Comparison of ENCODE assay signal across 16 cellular contexts in the genomic region with DNA sequence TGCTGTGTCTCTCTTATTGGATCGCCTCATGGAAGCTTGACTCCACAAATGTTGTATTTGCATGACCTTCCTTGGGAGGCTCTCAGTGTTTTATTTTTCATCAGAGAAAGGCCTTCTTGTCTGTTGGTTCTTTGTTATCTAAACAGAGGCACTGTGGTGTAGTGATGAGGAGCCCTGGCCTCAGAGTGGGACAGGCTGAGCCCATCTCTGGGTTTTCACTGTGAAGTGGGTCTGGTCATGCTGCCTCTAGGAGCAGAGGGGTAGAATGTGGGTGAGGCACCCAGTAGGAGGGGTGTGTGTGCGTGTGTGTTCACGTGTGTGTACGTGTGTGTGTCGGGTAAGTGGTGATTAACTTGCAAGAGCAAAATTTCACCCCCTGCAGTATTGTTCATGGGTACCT. TPM values are rescaled to one million over a fixed set of nuclear protein-coding genes. Genes with fewer than 3 reads are reported as not detected.
A peak's percentile ranks its signal among the peaks of the same experiment; 100 is the strongest.
DNase-seq lines count a peak whose midpoint lies in the region; ATAC-seq and TF ChIP-seq lines count a peak whose summit lies in the region.
"Had no signal": no experiment of that assay in that cellular context is flagged by ENCODE, and none has a peak within 500 bp of the region (broad histone marks: within the 10 kb centered on the region; RNA-seq: fewer than 3 reads in every experiment).

No MANE protein-coding gene starts in this region.

- in situ Hi-C loops in mammary epithelial cell (cut with MboI; ENCODE audit: low sequenced_read_pairs in 2 of 2) = no loop called here

- no peak overlapping the region for H3K4me2 ChIP-seq in mammary epithelial cell (ENCODE audit: insufficient read depth, low read depth, low read length)

- H3K27me3 ChIP-seq in breast epithelium = no peaks in the 10 kb centered on the region
- no peaks in the 10 kb centered on the region for H3K27me3 ChIP-seq in mammary epithelial cell (ENCODE audit: insufficient read depth, low read length)
- H3K27me3 ChIP-seq in H7 (ENCODE audit: control insufficient read depth, insufficient read depth, low read length) = no peaks in the 10 kb centered on the region
- H3K27me3 ChIP-seq: cardiac muscle cell, left lung had no signal

- peaks cover 4% of the 10 kb centered on the region for H4K20me1 ChIP-seq in mammary epithelial cell (ENCODE audit: insufficient read depth, low read length)

- H3K27me3 Mint-ChIP-seq in activated T-helper 1 cell treated with anti-CD3 and anti-CD28 coated beads, Interleukin-12 subunit alpha, Interleukin-12 subunit beta, Interleukin-2, Interleukin-4 antibody, amounts not matched to agents 30 ng/mL and 10 ng/mL and 1 ng/mL, durations not matched to agents 14 hours and 24 hours and 36 hours (ENCODE audit: insufficient read depth) = no peaks in the 10 kb centered on the region
- H3K27me3 Mint-ChIP-seq in memory B cell (no peaks in the 10 kb centered on the region), type B pancreatic cell (no peaks in the 10 kb centered on the region)

- H3K9me3 Mint-ChIP-seq in activated T-helper 1 cell treated with anti-CD3 and anti-CD28 coated beads, Interleukin-12 subunit alpha, Interleukin-12 subunit beta, Interleukin-2, Interleukin-4 antibody, amounts not matched to agents 30 ng/mL and 10 ng/mL and 1 ng/mL, durations not matched to agents 14 hours and 24 hours and 36 hours = no peaks in the 10 kb centered on the region
- H3K9me3 Mint-ChIP-seq in memory B cell (no peaks in the 10 kb centered on the region), type B pancreatic cell (no peaks in the 10 kb centered on the region)

- peaks cover 98% of the 10 kb centered on the region for H3K4me1 Mint-ChIP-seq in activated T-helper 1 cell treated with anti-CD3 and anti-CD28 coated beads, Interleukin-12 subunit alpha, Interleukin-12 subunit beta, Interleukin-2, Interleukin-4 antibody, amounts not matched to agents 30 ng/mL and 10 ng/mL and 1 ng/mL, durations not matched to agents 14 hours and 24 hours and 36 hours (ENCODE audit: low read depth)
- H3K4me1 Mint-ChIP-seq in memory B cell (peaks cover 79% of the 10 kb centered on the region), type B pancreatic cell (ENCODE audit: unreplicated experiment) (peaks cover 29% of the 10 kb centered on the region)

- no peak overlapping the region for H2AFZ ChIP-seq in mammary epithelial cell (ENCODE audit: low read depth, low read length)
- H2AFZ ChIP-seq: GM23248 had no signal

- dilution Hi-C loops in mammary epithelial cell (cut with HindIII; ENCODE audit: low sequenced_read_pairs) = no loop called here

- CTCF ChIA-PET in mammary epithelial cell (lab: Charles Lee; ENCODE audit: low non-redundant PET) = no interaction called here

- H3K36me3 ChIP-seq in breast epithelium (no peaks in the 10 kb centered on the region), mammary epithelial cell (ENCODE audit: insufficient read depth, low read length) (no peaks in the 10 kb centered on the region), H7 (replicated peaks; ENCODE audit: control insufficient read depth, insufficient read depth, low read length) (no peaks in the 10 kb centered on the region; the same call in 1 of the 2 replicates)
- H3K36me3 ChIP-seq: cardiac muscle cell had no signal

- peaks cover 99% of the 10 kb centered on the region for H3K79me2 ChIP-seq in mammary epithelial cell (ENCODE audit: insufficient read depth, low read length)

- TF ChIP-seq POLR2A in breast epithelium (IDR thresholded peaks at IDR 0.05) = no peak

- H3K9ac ChIP-seq in mammary epithelial cell (ENCODE audit: insufficient read depth, low read length) = no peak overlapping the region
- H3K9ac ChIP-seq: GM23248 had no signal

- H3K9me3 ChIP-seq in breast epithelium (no peaks in the 10 kb centered on the region), mammary epithelial cell (replicated peaks; ENCODE audit: insufficient read depth, low read length) (no peaks in the 10 kb centered on the region)
- H3K9me3 ChIP-seq: left lung had no signal

- peak overlapping the region; percentile 31 for H3K4me3 Mint-ChIP-seq in activated T-helper 1 cell treated with anti-CD3 and anti-CD28 coated beads, Interleukin-12 subunit alpha, Interleukin-12 subunit beta, Interleukin-2, Interleukin-4 antibody, amounts not matched to agents 30 ng/mL and 10 ng/mL and 1 ng/mL, durations not matched to agents 14 hours and 24 hours and 36 hours
- H3K4me3 Mint-ChIP-seq in memory B cell (no peak overlapping the region), type B pancreatic cell (no peak overlapping the region)

- no peak for TF ChIP-seq CTCF in breast epithelium (IDR thresholded peaks at IDR 0.05)
- TF ChIP-seq CTCF in mammary epithelial cell (conservative IDR thresholded peaks at IDR 0.05 in 1 of 2, IDR thresholded peaks at IDR 0.05 in 1 of 2; ENCODE audit: extremely low read depth in 1 of 2, insufficient read depth in 1 of 2, low read depth in 1 of 2, low read length in 2 of 2) = no peak
- TF ChIP-seq CTCF in type B pancreatic cell (conservative IDR thresholded peaks at IDR 0.05) = no peak

- H3K4me1 ChIP-seq in breast epithelium (peaks cover 30 to 57% of the 10 kb centered on the region in 2 donors), mammary epithelial cell (ENCODE audit: insufficient read depth, low read length) (peaks cover 52% of the 10 kb centered on the region)

- peak overlapping the region; percentile 93 for H3K27ac Mint-ChIP-seq in activated T-helper 1 cell treated with anti-CD3 and anti-CD28 coated beads, Interleukin-12 subunit alpha, Interleukin-12 subunit beta, Interleukin-2, Interleukin-4 antibody, amounts not matched to agents 30 ng/mL and 10 ng/mL and 1 ng/mL, durations not matched to agents 14 hours and 24 hours and 36 hours
- H3K27ac Mint-ChIP-seq in memory B cell = peak overlapping the region; percentile 7
- peak overlapping the region; percentile 54 for H3K27ac Mint-ChIP-seq in type B pancreatic cell

- ATAC-seq in memory B cell (ENCODE audit: low read depth) = no peak
- ATAC-seq: left lung had no signal

- peak overlapping the region; percentile 20 to 89 for H3K27ac ChIP-seq in breast epithelium
- H3K27ac ChIP-seq in mammary epithelial cell (ENCODE audit: insufficient read depth, low read depth, low read length) = no peak overlapping the region
- H3K27ac ChIP-seq: cardiac muscle cell, epithelial cell of prostate, GM23248 had no signal

- WGBS in mammary epithelial cell (ENCODE audit: low coverage, missing lambda C conversion rate) = 96% methylated on average over 5 of the region's 5 CpGs

- peaks cover 13% of the 10 kb centered on the region for H3K36me3 Mint-ChIP-seq in activated T-helper 1 cell treated with anti-CD3 and anti-CD28 coated beads, Interleukin-12 subunit alpha, Interleukin-12 subunit beta, Interleukin-2, Interleukin-4 antibody, amounts not matched to agents 30 ng/mL and 10 ng/mL and 1 ng/mL, durations not matched to agents 14 hours and 24 hours and 36 hours (ENCODE audit: low read depth)
- H3K36me3 Mint-ChIP-seq in memory B cell = no peaks in the 10 kb centered on the region
- no peaks in the 10 kb centered on the region for H3K36me3 Mint-ChIP-seq in type B pancreatic cell

- DNase-seq in breast epithelium (ENCODE audit: low spot score in 2 of 2) = no peak
- DNase-seq in mammary epithelial cell = no peak
- no peak for DNase-seq in activated T-helper 1 cell treated with anti-CD3 and anti-CD28 coated beads, Interleukin-12 subunit alpha, Interleukin-12 subunit beta, Interleukin-2, Interleukin-4 antibody, amounts not matched to agents 30 ng/mL and 10 ng/mL and 1 ng/mL, durations not matched to agents 14 hours and 24 hours and 36 hours (ENCODE audit: low spot score)
- no peak for DNase-seq in memory B cell (ENCODE audit: low spot score in 2 of 2)
- DNase-seq in type B pancreatic cell (ENCODE audit: extremely low spot score, unreplicated experiment) = no peak
- DNase-seq in H7 = no peak
- no peak for DNase-seq in retina
- DNase-seq in GF-D8 (lab: John Stamatoyannopoulos, UW) = no peak
- DNase-seq: EL, GM23248, NCI-H187 treated with DMSO at 0.1 percent for 48 hours, occipital lobe, SHP77 had no signal

- H3K4me3 ChIP-seq in breast epithelium = no peak overlapping the region
- H3K4me3 ChIP-seq in mammary epithelial cell (replicated peaks in 1 of 3; ENCODE audit: insufficient read depth in 1 of 3, low read depth in 2 of 3, low read length in 3 of 3) = no peak overlapping the region
- no peak overlapping the region for H3K4me3 ChIP-seq in H7 (ENCODE audit: insufficient read depth, low read depth, low read length)
- H3K4me3 ChIP-seq: cardiac muscle cell, GM23248, left lung had no signal

- no TSS peak for BruUV-seq in mammary epithelial cell (replicated peaks; lab: Mats Ljungman, UMichigan)

- intact Hi-C loops in breast epithelium (cut with DNase I; ENCODE audit: low total_unique reads) (no loop called here), mammary epithelial cell (cut with micrococcal nuclease) (no loop called here)
- intact Hi-C loops in activated T-helper 1 cell treated with anti-CD3 and anti-CD28 coated beads, Interleukin-12 subunit alpha, Interleukin-12 subunit beta, Interleukin-2, Interleukin-4 antibody, amounts not matched to agents 30 ng/mL and 10 ng/mL and 1 ng/mL, durations not matched to agents 14 hours and 24 hours and 36 hours (cut with micrococcal nuclease) = no loop called here

RNA-seq across cellular contexts. Expression of gene KLF13, which starts 14.4 kb away (rescaled TPM):
- total RNA-seq in breast epithelium (10 to 100 TPM; 26.3 to 52.2 (median 28.2) TPM), mammary epithelial cell (10 to 100 TPM; 49.8 to 62.3 TPM), type B pancreatic cell (ENCODE audit: low replicate concordance) (38.6 and 58.2 TPM in 2 replicates)
- polyA plus RNA-seq in mammary epithelial cell = 25.1 TPM
- polyA minus RNA-seq in mammary epithelial cell = 40.5 TPM
- total RNA-seq in activated T-helper 1 cell treated with anti-CD3 and anti-CD28 coated beads, Interleukin-12 subunit alpha, Interleukin-12 subunit beta, Interleukin-2, Interleukin-4 antibody, amounts not matched to agents 30 ng/mL and 10 ng/mL and 1 ng/mL, durations not matched to agents 14 hours and 24 hours and 36 hours = 129 and 137 TPM in 2 replicates
- 29.5 and 36.5 TPM in 2 replicates for total RNA-seq in H7 (2014; rRNA removed; shearing (Covaris generic))

Comparison
In these comparisons a context has a peak if more than half of its experiments do, and no peak if none do; other contexts are left out.
1. H3K27ac Mint-ChIP-seq: peak in every context shown above with its lines; median percentile 93 in activated T-helper 1 cell treated with anti-CD3 and anti-CD28 coated beads, Interleukin-12 subunit alpha, Interleukin-12 subunit beta, Interleukin-2, Interleukin-4 antibody, amounts not matched to agents 30 ng/mL and 10 ng/mL and 1 ng/mL, durations not matched to agents 14 hours and 24 hours and 36 hours; 54 in type B pancreatic cell; 7 in memory B cell.